25 cellular contexts compared by ENCODE assay signal in genomic region chr19:29031216-29031615, GRCh38.
A peak's percentile ranks its signal among the peaks of the same experiment; 100 is the strongest.
DNase-seq lines count a peak whose midpoint lies in the region; ATAC-seq, FAIRE-seq and TF ChIP-seq lines count a peak whose summit lies in the region.
"Had no signal": no experiment of that assay in that cellular context is flagged by ENCODE, and none has a peak within 500 bp of the region (broad histone marks: within the 10 kb centered on the region; RNA-seq: fewer than 3 reads in every experiment).

No MANE protein-coding gene starts in this region.

- H3K4me3 ChIP-seq in endodermal cell (ENCODE audit: low read length), result peak overlapping the region; percentile 32
- H3K4me3 ChIP-seq: BLaER1 treated with 17β-estradiol and CSF1 and Interleukin-3, amounts not matched to agents 10 nM and 100 nM; GM12878; GM23248 had no signal

- H3K27me3 ChIP-seq in endodermal cell (ENCODE audit: control insufficient read depth, insufficient read depth, low read length, poor library complexity, severe bottlenecking), result no peaks in the 10 kb centered on the region
- H3K27me3 ChIP-seq: BE2C; BLaER1 treated with 17β-estradiol and CSF1 and Interleukin-3, amounts not matched to agents 10 nM and 100 nM had no signal

- peaks cover 13% of the 10 kb centered on the region for H3K4me1 Mint-ChIP-seq in endodermal cell
- no peaks in the 10 kb centered on the region for H3K4me1 Mint-ChIP-seq in activated T-helper 17 cell treated with anti-CD3 and anti-CD28 coated beads, Interleukin-2, amount 50 U/mL, for 72 hours
- H3K4me1 Mint-ChIP-seq: CD14-positive monocyte had no signal

- peaks cover 14% of the 10 kb centered on the region for H3K9me3 Mint-ChIP-seq in endodermal cell
- H3K9me3 Mint-ChIP-seq in activated T-helper 17 cell treated with anti-CD3 and anti-CD28 coated beads, Interleukin-2, amount 50 U/mL, for 72 hours, result no peaks in the 10 kb centered on the region

- no peak overlapping the region for H3K4me3 Mint-ChIP-seq in endodermal cell
- no peak overlapping the region for H3K4me3 Mint-ChIP-seq in activated T-helper 17 cell treated with anti-CD3 and anti-CD28 coated beads, Interleukin-2, amount 50 U/mL, for 72 hours
- H3K4me3 Mint-ChIP-seq: CD14-positive monocyte; CD4-positive, alpha-beta T cell had no signal

- peak; percentile 17 for FAIRE-seq in urothelium cell line (lab: Jason Lieb, UNC)
- FAIRE-seq: GM12878, GM19239, H1 had no signal

- H3K27ac Mint-ChIP-seq in endodermal cell, result no peak overlapping the region
- no peak overlapping the region for H3K27ac Mint-ChIP-seq in activated T-helper 17 cell treated with anti-CD3 and anti-CD28 coated beads, Interleukin-2, amount 50 U/mL, for 72 hours
- H3K27ac Mint-ChIP-seq: CD14-positive monocyte; CD4-positive, alpha-beta T cell had no signal

- H3K9me3 ChIP-seq in endodermal cell (ENCODE audit: control insufficient read depth, low read length), result peaks cover 16% of the 10 kb centered on the region
- H3K9me3 ChIP-seq: BE2C; BLaER1 treated with 17β-estradiol and CSF1 and Interleukin-3, amounts not matched to agents 10 nM and 100 nM had no signal

- no peaks in the 10 kb centered on the region for H3K36me3 Mint-ChIP-seq in endodermal cell (ENCODE audit: low read depth)
- no peaks in the 10 kb centered on the region for H3K36me3 Mint-ChIP-seq in activated T-helper 17 cell treated with anti-CD3 and anti-CD28 coated beads, Interleukin-2, amount 50 U/mL, for 72 hours (ENCODE audit: low read depth)
- H3K36me3 Mint-ChIP-seq: CD14-positive monocyte had no signal

- no peak for ATAC-seq in HG02798 (IDR thresholded peaks at IDR 0.05; ENCODE audit: poor library complexity, unreplicated experiment)
- ATAC-seq in activated T-helper 17 cell treated with anti-CD3 and anti-CD28 coated beads, Interleukin-2, amount 50 U/mL, for 72 hours (replicated peaks), result no peak
- ATAC-seq: GM12878 had no signal

- no peak overlapping the region for H3K9ac ChIP-seq in endodermal cell (ENCODE audit: extremely low read depth, low read length, poor library complexity, severe bottlenecking)
- H3K9ac ChIP-seq: BLaER1 treated with 17β-estradiol and CSF1 and Interleukin-3, amounts not matched to agents 10 nM and 100 nM; GM23248 had no signal

- peak; percentile 77 for DNase-seq in NCI-H226
- DNase-seq in endodermal cell, result no peak
- DNase-seq in kidney tubule cell (ENCODE audit: low spot score), result peak; percentile 6
- no peak for DNase-seq in urothelium cell line (ENCODE audit: low spot score)
- DNase-seq in DMS 273 treated with DMSO at 0.1 percent for 48 hours (lab: John Stamatoyannopoulos, UW), result no peak
- DNase-seq in SIG-M5 treated with dmso at 0.1 percent for 504 hours (lab: John Stamatoyannopoulos, UW; ENCODE audit: unreplicated experiment), result no peak
- DNase-seq: AML-193; BE2C; Calu3; CD4-positive, alpha-beta T cell; COR-L47; DMS153; DND-41; EL; GDM1; GM23248; H7; HCEC 1CT had no signal

- no peaks in the 10 kb centered on the region for H3K36me3 ChIP-seq in endodermal cell (ENCODE audit: control insufficient read depth, insufficient read depth, low read length)
- H3K36me3 ChIP-seq: BE2C; BLaER1 treated with 17β-estradiol and CSF1 and Interleukin-3, amounts not matched to agents 10 nM and 100 nM had no signal

- 84 to 100% methylated on average over 1 of the region's 1 CpG for WGBS in endodermal cell (ENCODE audit: insufficient coverage in 1 of 2, insufficient read length in 1 of 2), 2 experiments

- H3K4me1 ChIP-seq in endodermal cell (ENCODE audit: control insufficient read depth, insufficient read depth, low read length), result peaks cover 3% of the 10 kb centered on the region
- H3K4me1 ChIP-seq: BE2C; BLaER1 treated with 17β-estradiol and CSF1 and Interleukin-3, amounts not matched to agents 10 nM and 100 nM had no signal

- peaks cover 1% of the 10 kb centered on the region for H3K27me3 Mint-ChIP-seq in endodermal cell (ENCODE audit: insufficient read depth)
- no peaks in the 10 kb centered on the region for H3K27me3 Mint-ChIP-seq in activated T-helper 17 cell treated with anti-CD3 and anti-CD28 coated beads, Interleukin-2, amount 50 U/mL, for 72 hours

- no peak for TF ChIP-seq CTCF in endodermal cell (conservative IDR thresholded peaks at IDR 0.05)

- H3K27ac ChIP-seq in endodermal cell (ENCODE audit: low read depth, low read length), result no peak overlapping the region
- H3K27ac ChIP-seq: BLaER1 treated with 17β-estradiol and CSF1 and Interleukin-3, amounts not matched to agents 10 nM and 100 nM; GM23248 had no signal

Comparison
In these comparisons a context has a peak if more than half of its experiments do, and no peak if none do; other contexts are left out.
1. DNase-seq: peak in NCI-H226 (single experiment) and kidney tubule cell (single experiment); none in endodermal cell (single experiment), urothelium cell line (single experiment), DMS 273 treated with DMSO at 0.1 percent for 48 hours (single experiment) and SIG-M5 treated with dmso at 0.1 percent for 504 hours (single experiment).